ENCODE assay signal across 1 cellular context in the genomic region with DNA sequence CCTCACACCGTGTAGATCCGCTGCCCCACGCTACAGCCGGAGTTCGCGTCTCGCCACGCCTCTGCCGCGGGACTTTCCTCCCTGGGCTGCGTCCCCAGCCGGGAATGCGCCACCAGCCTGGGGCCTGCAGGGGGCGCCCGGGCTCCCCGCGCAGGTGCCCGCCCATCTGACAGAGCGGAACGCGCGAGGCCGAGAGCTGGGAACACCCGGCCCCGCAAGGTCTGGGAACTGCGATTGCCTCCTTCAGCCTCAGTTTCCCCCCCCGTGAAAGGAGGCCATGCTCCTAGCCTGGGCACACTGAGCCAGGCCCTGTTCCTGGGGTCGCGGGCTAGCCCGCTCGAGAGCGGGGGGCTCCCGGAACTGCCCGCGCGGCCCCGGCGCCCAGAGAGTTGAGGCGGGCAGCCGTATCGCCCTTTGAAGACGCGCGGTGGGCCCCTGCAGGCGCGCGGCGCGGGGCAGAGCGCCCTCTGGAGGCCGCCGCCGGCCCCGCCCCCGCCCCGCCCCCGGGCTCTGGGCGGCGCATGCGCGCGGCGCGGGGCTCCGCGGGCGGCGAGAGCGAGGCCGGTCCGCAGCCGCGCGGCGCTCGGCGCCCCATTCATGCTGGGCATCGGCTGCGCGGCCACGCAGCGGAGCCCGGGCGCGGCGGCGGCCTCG.
TF ChIP-seq lines count a peak whose summit lies in the region.

A gene (plus strand): TSS at position 594 of the 654 bp plus-strand sequence. CDS start 5,479 bp downstream, outside the sequence.

TF ChIP-seq in HEK293, 187 proteins besides CTCF, POLR2A, EP300 and RAD21 (continued from another document and continues in another):
- TF ChIP-seq, protein P1, sequence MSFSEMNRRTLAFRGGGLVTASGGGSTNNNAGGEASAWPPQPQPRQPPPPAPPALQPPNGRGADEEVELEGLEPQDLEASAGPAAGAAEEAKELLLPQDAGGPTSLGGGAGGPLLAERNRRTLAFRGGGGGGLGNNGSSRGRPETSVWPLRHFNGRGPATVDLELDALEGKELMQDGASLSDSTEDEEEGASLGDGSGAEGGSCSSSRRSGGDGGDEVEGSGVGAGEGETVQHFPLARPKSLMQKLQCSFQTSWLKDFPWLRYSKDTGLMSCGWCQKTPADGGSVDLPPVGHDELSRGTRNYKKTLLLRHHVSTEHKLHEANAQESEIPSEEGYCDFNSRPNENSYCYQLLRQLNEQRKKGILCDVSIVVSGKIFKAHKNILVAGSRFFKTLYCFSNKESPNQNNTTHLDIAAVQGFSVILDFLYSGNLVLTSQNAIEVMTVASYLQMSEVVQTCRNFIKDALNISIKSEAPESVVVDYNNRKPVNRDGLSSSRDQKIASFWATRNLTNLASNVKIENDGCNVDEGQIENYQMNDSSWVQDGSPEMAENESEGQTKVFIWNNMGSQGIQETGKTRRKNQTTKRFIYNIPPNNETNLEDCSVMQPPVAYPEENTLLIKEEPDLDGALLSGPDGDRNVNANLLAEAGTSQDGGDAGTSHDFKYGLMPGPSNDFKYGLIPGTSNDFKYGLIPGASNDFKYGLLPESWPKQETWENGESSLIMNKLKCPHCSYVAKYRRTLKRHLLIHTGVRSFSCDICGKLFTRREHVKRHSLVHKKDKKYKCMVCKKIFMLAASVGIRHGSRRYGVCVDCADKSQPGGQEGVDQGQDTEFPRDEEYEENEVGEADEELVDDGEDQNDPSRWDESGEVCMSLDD (tag by site-specific recombination; IDR thresholded peaks at IDR 0.05): peak; percentile 92
- peak; percentile 11; the same call in 1 of the 2 replicates for TF ChIP-seq ZNF654 (tag by site-specific recombination; IDR thresholded peaks at IDR 0.05; ENCODE audit: low read depth)
- TF ChIP-seq ZSCAN30 (tag by site-specific recombination; IDR thresholded peaks at IDR 0.05): peak; percentile 94
- TF ChIP-seq, protein P2, sequence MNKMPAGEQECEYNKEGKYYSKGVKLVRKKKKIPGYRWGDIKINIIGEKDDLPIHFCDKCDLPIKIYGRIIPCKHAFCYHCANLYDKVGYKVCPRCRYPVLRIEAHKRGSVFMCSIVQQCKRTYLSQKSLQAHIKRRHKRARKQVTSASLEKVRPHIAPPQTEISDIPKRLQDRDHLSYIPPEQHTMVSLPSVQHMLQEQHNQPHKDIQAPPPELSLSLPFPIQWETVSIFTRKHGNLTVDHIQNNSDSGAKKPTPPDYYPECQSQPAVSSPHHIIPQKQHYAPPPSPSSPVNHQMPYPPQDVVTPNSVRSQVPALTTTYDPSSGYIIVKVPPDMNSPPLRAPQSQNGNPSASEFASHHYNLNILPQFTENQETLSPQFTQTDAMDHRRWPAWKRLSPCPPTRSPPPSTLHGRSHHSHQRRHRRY (tag by site-specific recombination; IDR thresholded peaks at IDR 0.05): no peak
- TF ChIP-seq ZNF214 (tag by site-specific recombination; IDR thresholded peaks at IDR 0.05; ENCODE audit: borderline replicate concordance): no peak
- TF ChIP-seq, protein P3, sequence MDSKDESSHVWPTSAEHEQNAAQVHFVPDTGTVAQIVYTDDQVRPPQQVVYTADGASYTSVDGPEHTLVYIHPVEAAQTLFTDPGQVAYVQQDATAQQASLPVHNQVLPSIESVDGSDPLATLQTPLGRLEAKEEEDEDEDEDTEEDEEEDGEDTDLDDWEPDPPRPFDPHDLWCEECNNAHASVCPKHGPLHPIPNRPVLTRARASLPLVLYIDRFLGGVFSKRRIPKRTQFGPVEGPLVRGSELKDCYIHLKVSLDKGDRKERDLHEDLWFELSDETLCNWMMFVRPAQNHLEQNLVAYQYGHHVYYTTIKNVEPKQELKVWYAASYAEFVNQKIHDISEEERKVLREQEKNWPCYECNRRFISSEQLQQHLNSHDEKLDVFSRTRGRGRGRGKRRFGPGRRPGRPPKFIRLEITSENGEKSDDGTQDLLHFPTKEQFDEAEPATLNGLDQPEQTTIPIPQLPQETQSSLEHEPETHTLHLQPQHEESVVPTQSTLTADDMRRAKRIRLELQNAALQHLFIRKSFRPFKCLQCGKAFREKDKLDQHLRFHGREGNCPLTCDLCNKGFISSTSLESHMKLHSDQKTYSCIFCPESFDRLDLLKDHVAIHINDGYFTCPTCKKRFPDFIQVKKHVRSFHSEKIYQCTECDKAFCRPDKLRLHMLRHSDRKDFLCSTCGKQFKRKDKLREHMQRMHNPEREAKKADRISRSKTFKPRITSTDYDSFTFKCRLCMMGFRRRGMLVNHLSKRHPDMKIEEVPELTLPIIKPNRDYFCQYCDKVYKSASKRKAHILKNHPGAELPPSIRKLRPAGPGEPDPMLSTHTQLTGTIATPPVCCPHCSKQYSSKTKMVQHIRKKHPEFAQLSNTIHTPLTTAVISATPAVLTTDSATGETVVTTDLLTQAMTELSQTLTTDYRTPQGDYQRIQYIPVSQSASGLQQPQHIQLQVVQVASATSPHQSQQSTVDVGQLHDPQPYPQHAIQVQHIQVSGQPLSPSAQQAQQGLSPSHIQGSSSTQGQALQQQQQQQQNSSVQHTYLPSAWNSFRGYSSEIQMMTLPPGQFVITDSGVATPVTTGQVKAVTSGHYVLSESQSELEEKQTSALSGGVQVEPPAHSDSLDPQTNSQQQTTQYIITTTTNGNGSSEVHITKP (tag by site-specific recombination; IDR thresholded peaks at IDR 0.05): peak; percentile 50; the same call in 1 of the 2 replicates
- no peak for TF ChIP-seq ZSCAN23 (tag by site-specific recombination; IDR thresholded peaks at IDR 0.05)
- peak; percentile 54; the same call in 1 of the 2 replicates for TF ChIP-seq ZNF843 (tag by site-specific recombination; IDR thresholded peaks at IDR 0.05)
- TF ChIP-seq ZNF416 (tag by site-specific recombination; IDR thresholded peaks at IDR 0.05): no peak
- no peak for TF ChIP-seq TRIM28 (IDR thresholded peaks at IDR 0.05; ENCODE audit: borderline replicate concordance, low read length)
- no peak for TF ChIP-seq ZNF140 (tag by site-specific recombination; IDR thresholded peaks at IDR 0.05)
- TF ChIP-seq ZNF2 (tag by site-specific recombination; IDR thresholded peaks at IDR 0.05): peak; percentile 70
- no peak for TF ChIP-seq ZNF558 (tag by site-specific recombination; IDR thresholded peaks at IDR 0.05)
- TF ChIP-seq, protein P4, sequence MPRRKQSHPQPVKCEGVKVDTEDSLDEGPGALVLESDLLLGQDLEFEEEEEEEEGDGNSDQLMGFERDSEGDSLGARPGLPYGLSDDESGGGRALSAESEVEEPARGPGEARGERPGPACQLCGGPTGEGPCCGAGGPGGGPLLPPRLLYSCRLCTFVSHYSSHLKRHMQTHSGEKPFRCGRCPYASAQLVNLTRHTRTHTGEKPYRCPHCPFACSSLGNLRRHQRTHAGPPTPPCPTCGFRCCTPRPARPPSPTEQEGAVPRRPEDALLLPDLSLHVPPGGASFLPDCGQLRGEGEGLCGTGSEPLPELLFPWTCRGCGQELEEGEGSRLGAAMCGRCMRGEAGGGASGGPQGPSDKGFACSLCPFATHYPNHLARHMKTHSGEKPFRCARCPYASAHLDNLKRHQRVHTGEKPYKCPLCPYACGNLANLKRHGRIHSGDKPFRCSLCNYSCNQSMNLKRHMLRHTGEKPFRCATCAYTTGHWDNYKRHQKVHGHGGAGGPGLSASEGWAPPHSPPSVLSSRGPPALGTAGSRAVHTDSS (tag by site-specific recombination; IDR thresholded peaks at IDR 0.05): no peak
- no peak for TF ChIP-seq ZNF169 (tag by site-specific recombination; IDR thresholded peaks at IDR 0.05)
- peak; percentile 41; the same call in 1 of the 2 replicates for TF ChIP-seq ZBTB1 (tag by site-specific recombination; IDR thresholded peaks at IDR 0.05)
- TF ChIP-seq, protein P5, sequence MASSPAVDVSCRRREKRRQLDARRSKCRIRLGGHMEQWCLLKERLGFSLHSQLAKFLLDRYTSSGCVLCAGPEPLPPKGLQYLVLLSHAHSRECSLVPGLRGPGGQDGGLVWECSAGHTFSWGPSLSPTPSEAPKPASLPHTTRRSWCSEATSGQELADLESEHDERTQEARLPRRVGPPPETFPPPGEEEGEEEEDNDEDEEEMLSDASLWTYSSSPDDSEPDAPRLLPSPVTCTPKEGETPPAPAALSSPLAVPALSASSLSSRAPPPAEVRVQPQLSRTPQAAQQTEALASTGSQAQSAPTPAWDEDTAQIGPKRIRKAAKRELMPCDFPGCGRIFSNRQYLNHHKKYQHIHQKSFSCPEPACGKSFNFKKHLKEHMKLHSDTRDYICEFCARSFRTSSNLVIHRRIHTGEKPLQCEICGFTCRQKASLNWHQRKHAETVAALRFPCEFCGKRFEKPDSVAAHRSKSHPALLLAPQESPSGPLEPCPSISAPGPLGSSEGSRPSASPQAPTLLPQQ (tag by site-specific recombination; IDR thresholded peaks at IDR 0.05): peak; percentile 100
- no peak for TF ChIP-seq ZNF112 (tag by site-specific recombination; IDR thresholded peaks at IDR 0.05)
- no peak for TF ChIP-seq ZNF610 (tag by site-specific recombination; IDR thresholded peaks at IDR 0.05; ENCODE audit: borderline replicate concordance)
- peak; percentile 96 for TF ChIP-seq ZNF341 (tag by site-specific recombination; IDR thresholded peaks at IDR 0.05; ENCODE audit: low read depth)
- peak; percentile 94 for TF ChIP-seq KLF10 (tag by site-specific recombination; IDR thresholded peaks at IDR 0.05)
- TF ChIP-seq ZNF571 (tag by site-specific recombination; IDR thresholded peaks at IDR 0.05): no peak
- TF ChIP-seq, protein P6, sequence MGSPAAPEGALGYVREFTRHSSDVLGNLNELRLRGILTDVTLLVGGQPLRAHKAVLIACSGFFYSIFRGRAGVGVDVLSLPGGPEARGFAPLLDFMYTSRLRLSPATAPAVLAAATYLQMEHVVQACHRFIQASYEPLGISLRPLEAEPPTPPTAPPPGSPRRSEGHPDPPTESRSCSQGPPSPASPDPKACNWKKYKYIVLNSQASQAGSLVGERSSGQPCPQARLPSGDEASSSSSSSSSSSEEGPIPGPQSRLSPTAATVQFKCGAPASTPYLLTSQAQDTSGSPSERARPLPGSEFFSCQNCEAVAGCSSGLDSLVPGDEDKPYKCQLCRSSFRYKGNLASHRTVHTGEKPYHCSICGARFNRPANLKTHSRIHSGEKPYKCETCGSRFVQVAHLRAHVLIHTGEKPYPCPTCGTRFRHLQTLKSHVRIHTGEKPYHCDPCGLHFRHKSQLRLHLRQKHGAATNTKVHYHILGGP (tag by site-specific recombination; IDR thresholded peaks at IDR 0.05): no peak
- no peak for TF ChIP-seq ZNF677 (tag by site-specific recombination; IDR thresholded peaks at IDR 0.05)
- TF ChIP-seq, protein P7, sequence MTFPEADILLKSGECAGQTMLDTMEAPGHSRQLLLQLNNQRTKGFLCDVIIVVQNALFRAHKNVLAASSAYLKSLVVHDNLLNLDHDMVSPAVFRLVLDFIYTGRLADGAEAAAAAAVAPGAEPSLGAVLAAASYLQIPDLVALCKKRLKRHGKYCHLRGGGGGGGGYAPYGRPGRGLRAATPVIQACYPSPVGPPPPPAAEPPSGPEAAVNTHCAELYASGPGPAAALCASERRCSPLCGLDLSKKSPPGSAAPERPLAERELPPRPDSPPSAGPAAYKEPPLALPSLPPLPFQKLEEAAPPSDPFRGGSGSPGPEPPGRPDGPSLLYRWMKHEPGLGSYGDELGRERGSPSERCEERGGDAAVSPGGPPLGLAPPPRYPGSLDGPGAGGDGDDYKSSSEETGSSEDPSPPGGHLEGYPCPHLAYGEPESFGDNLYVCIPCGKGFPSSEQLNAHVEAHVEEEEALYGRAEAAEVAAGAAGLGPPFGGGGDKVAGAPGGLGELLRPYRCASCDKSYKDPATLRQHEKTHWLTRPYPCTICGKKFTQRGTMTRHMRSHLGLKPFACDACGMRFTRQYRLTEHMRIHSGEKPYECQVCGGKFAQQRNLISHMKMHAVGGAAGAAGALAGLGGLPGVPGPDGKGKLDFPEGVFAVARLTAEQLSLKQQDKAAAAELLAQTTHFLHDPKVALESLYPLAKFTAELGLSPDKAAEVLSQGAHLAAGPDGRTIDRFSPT (tag by site-specific recombination; IDR thresholded peaks at IDR 0.05): peak; percentile 50
- TF ChIP-seq ZNF23 (tag by site-specific recombination; IDR thresholded peaks at IDR 0.05; ENCODE audit: borderline replicate concordance): no peak
- no peak for TF ChIP-seq ZNF626 (tag by site-specific recombination; IDR thresholded peaks at IDR 0.05)
- TF ChIP-seq ZNF629 (tag by site-specific recombination; IDR thresholded peaks at IDR 0.05): peak; percentile 69
- no peak for TF ChIP-seq ZNF221 (tag by site-specific recombination; IDR thresholded peaks at IDR 0.05; ENCODE audit: borderline replicate concordance)
- TF ChIP-seq ZNF561 (tag by site-specific recombination; IDR thresholded peaks at IDR 0.05; ENCODE audit: borderline replicate concordance): peak; percentile 81
- TF ChIP-seq, protein P8, sequence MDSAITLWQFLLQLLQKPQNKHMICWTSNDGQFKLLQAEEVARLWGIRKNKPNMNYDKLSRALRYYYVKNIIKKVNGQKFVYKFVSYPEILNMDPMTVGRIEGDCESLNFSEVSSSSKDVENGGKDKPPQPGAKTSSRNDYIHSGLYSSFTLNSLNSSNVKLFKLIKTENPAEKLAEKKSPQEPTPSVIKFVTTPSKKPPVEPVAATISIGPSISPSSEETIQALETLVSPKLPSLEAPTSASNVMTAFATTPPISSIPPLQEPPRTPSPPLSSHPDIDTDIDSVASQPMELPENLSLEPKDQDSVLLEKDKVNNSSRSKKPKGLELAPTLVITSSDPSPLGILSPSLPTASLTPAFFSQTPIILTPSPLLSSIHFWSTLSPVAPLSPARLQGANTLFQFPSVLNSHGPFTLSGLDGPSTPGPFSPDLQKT (IDR thresholded peaks at IDR 0.05; ENCODE audit: borderline replicate concordance, low read depth, low read length): no peak
- no peak for TF ChIP-seq BCL11B (tag by site-specific recombination; IDR thresholded peaks at IDR 0.05; ENCODE audit: low read depth)
- TF ChIP-seq ZNF521 (tag by site-specific recombination; IDR thresholded peaks at IDR 0.05): no peak
- TF ChIP-seq ZNF48 (tag by site-specific recombination; IDR thresholded peaks at IDR 0.05): no peak
- TF ChIP-seq KLF9 (tag by site-specific recombination; IDR thresholded peaks at IDR 0.05; ENCODE audit: low read depth): peak; percentile 83
- TF ChIP-seq ZNF707 (tag by site-specific recombination; IDR thresholded peaks at IDR 0.05): no peak
- peak; percentile 81 for TF ChIP-seq GLIS2 (tag by site-specific recombination; IDR thresholded peaks at IDR 0.05)
- TF ChIP-seq KLF7 (tag by site-specific recombination; IDR thresholded peaks at IDR 0.05; ENCODE audit: borderline replicate concordance): peak; percentile 61; the same call in 1 of the 2 replicates
- TF ChIP-seq ZNF354C (tag by site-specific recombination; IDR thresholded peaks at IDR 0.05; ENCODE audit: borderline replicate concordance, low read depth): no peak
- no peak for TF ChIP-seq ZNF266 (tag by site-specific recombination; IDR thresholded peaks at IDR 0.05; ENCODE audit: low read depth)
- peak; percentile 51; the same call in 1 of the 2 replicates for TF ChIP-seq ZBTB20 (tag by site-specific recombination; IDR thresholded peaks at IDR 0.05)
- peak; percentile 89 for TF ChIP-seq KLF16 (tag by site-specific recombination; IDR thresholded peaks at IDR 0.05)
- TF ChIP-seq ZNF10 (tag by site-specific recombination; IDR thresholded peaks at IDR 0.05): 0 out of 2 replicates have a peak, but pooled peaks have one; percentile 31
- TF ChIP-seq ZNF423 (tag by site-specific recombination; IDR thresholded peaks at IDR 0.05): 0 out of 2 replicates have a peak, but pooled peaks have one; percentile 34
- TF ChIP-seq ZNF791 (tag by site-specific recombination; IDR thresholded peaks at IDR 0.05): no peak
- TF ChIP-seq ZFP37 (tag by site-specific recombination; IDR thresholded peaks at IDR 0.05): peak; percentile 89; the same call in 1 of the 2 replicates
